Comparison of ENCODE assay signal across 8 cellular contexts in genomic region chr20:62923669-62924566, GRCh38. TPM values are rescaled to one million over a fixed set of nuclear protein-coding genes. Genes with fewer than 3 reads are reported as not detected.
A peak's percentile ranks its signal among the peaks of the same experiment; 100 is the strongest.
DNase-seq lines count a peak whose midpoint lies in the region; ATAC-seq and TF ChIP-seq lines count a peak whose summit lies in the region.

No MANE protein-coding gene starts in this region.

- no peaks in the 10 kb centered on the region for H3K27me3 ChIP-seq in ascending aorta
- no peaks in the 10 kb centered on the region for H3K27me3 ChIP-seq in tibial artery

- no peak for TF ChIP-seq CTCF in ascending aorta (IDR thresholded peaks at IDR 0.05)
- TF ChIP-seq CTCF in tibial artery (IDR thresholded peaks at IDR 0.05): no peak

- peak overlapping the region; percentile 93 for H3K4me3 Mint-ChIP-seq in activated T-cell treated with anti-CD3 and anti-CD28 coated beads, Interleukin-2, amount 50 U/mL, for 24 hours

- H3K27me3 Mint-ChIP-seq in activated T-cell treated with anti-CD3 and anti-CD28 coated beads, Interleukin-2, amount 50 U/mL, for 24 hours: no peaks in the 10 kb centered on the region

- H3K4me3 ChIP-seq in ascending aorta: peak overlapping the region; percentile 79 to 97
- H3K4me3 ChIP-seq in tibial artery: peak overlapping the region; percentile 82 to 94

- no peak for DNase-seq in activated T-cell treated with anti-CD3 and anti-CD28 coated beads, Interleukin-2, amount 50 U/mL, for 24 hours
- DNase-seq in activated T-cell treated with anti-CD3 and anti-CD28 coated beads, Interleukin-2, amount 50 U/mL, for 48 hours: no peak
- DNase-seq in ascending aorta (ENCODE audit: low spot score in 2 of 2) (no peak), left lobe of liver (ENCODE audit: low spot score) (no peak), tibial artery (no peak), nucleus accumbens (lab: John Stamatoyannopoulos, UW) (no peak), medulla oblongata (ENCODE audit: extremely low spot score) (no peak), SW480 (ENCODE audit: low spot score) (no peak)

- H3K36me3 ChIP-seq in ascending aorta: no peaks in the 10 kb centered on the region
- no peaks in the 10 kb centered on the region for H3K36me3 ChIP-seq in tibial artery

- H3K9me3 Mint-ChIP-seq in activated T-cell treated with anti-CD3 and anti-CD28 coated beads, Interleukin-2, amount 50 U/mL, for 24 hours: no peaks in the 10 kb centered on the region

- H3K27ac ChIP-seq in ascending aorta (peak overlapping the region; percentile 96 to 98), tibial artery (peak overlapping the region; percentile 94 to 98)

- peaks cover 80% of the 10 kb centered on the region for H3K4me1 Mint-ChIP-seq in activated T-cell treated with anti-CD3 and anti-CD28 coated beads, Interleukin-2, amount 50 U/mL, for 24 hours (ENCODE audit: low read depth)

- peaks cover 20 to 79% of the 10 kb centered on the region in 2 donors for H3K4me1 ChIP-seq in ascending aorta
- peaks cover 0 to 88% (median 73%) of the 10 kb centered on the region in 4 donors for H3K4me1 ChIP-seq in tibial artery

- peaks cover 47% of the 10 kb centered on the region for H3K36me3 Mint-ChIP-seq in activated T-cell treated with anti-CD3 and anti-CD28 coated beads, Interleukin-2, amount 50 U/mL, for 24 hours (ENCODE audit: low read depth)

- ATAC-seq in left lobe of liver: peak; percentile 24

- H3K27ac Mint-ChIP-seq in activated T-cell treated with anti-CD3 and anti-CD28 coated beads, Interleukin-2, amount 50 U/mL, for 24 hours: peak overlapping the region; percentile 93

- H3K9me3 ChIP-seq in ascending aorta (no peaks in the 10 kb centered on the region), tibial artery (no peaks in the 10 kb centered on the region)

- intact Hi-C loops in ascending aorta (cut with DNase I): loop anchor here (2.0 kb wide), 1 partner anchor 15 kb away; the partner anchor contains the start of gene GID8
- intact Hi-C loops in tibial artery (cut with DNase I; ENCODE audit: low total_unique reads): no loop called here

RNA-seq across cellular contexts. Expression of gene DIDO1, which starts 2.4 kb away (rescaled TPM):
- total RNA-seq in ascending aorta: 42.4 TPM
- total RNA-seq in left lobe of liver: 22.8 TPM

RNA-seq across cellular contexts. Expression of gene GID8, which starts 14.0 kb away (rescaled TPM):
- total RNA-seq in ascending aorta: 9.2 TPM
- 19.3 TPM for total RNA-seq in left lobe of liver

RNA-seq across cellular contexts. Expression of gene SLC17A9, which starts 28.6 kb away (rescaled TPM):
- total RNA-seq in ascending aorta (30.0 TPM), left lobe of liver (125 TPM)
